19 cellular contexts compared by ENCODE assay signal in genomic region chr22:19749876-19750275, GRCh38. TPM values are rescaled to one million over a fixed set of nuclear protein-coding genes. Genes with fewer than 3 reads are reported as not detected.
"Had no signal": no experiment of that assay in that cellular context is flagged by ENCODE, and none has a peak within 500 bp of the region (broad histone marks: within the 10 kb centered on the region; RNA-seq: fewer than 3 reads in every experiment).

No MANE protein-coding gene starts in this region.

- H3K27ac ChIP-seq: RWPE1 had no signal

- ATAC-seq: HepG2, SK-N-SH treated with all-trans-retinoic acid at 6 μM for 48 hours had no signal

- FAIRE-seq: HepG2 had no signal

- DNase-seq: KBM-7, MM.1S, NCI-H1092 treated with DMSO at 0.1 percent for 48 hours, NCI-H1436 treated with DMSO at 0.1 percent for 48 hours, NCI-H1694, NCI-H187 treated with DMSO at 0.1 percent for 48 hours, NCI-H2029 treated with DMSO at 0.1 percent for 48 hours, NCI-H226, NCI-H446, NCI-H510A, NCI-H524 treated with DMSO at 0.1 percent for 48 hours, NCI-H69, NCI-H774, SHP77 had no signal

RNA-seq across cellular contexts. Expression of gene TBX1, which starts 10.7 kb away (rescaled TPM):
- total RNA-seq: HepG2 had no signal
- polyA plus RNA-seq: HepG2, IgD-negative memory B cell had no signal

RNA-seq across cellular contexts. Expression of gene GP1BB, which starts 26.5 kb away (rescaled TPM):
- total RNA-seq: HepG2, HT1080 had no signal
- polyA plus RNA-seq: HepG2 had no signal

RNA-seq across cellular contexts. Expression of gene SEPTIN5, which starts 35.6 kb away (rescaled TPM):
- total RNA-seq: HepG2 had no signal
